ENCODE assay signal across 1 cellular context in the genomic region with DNA sequence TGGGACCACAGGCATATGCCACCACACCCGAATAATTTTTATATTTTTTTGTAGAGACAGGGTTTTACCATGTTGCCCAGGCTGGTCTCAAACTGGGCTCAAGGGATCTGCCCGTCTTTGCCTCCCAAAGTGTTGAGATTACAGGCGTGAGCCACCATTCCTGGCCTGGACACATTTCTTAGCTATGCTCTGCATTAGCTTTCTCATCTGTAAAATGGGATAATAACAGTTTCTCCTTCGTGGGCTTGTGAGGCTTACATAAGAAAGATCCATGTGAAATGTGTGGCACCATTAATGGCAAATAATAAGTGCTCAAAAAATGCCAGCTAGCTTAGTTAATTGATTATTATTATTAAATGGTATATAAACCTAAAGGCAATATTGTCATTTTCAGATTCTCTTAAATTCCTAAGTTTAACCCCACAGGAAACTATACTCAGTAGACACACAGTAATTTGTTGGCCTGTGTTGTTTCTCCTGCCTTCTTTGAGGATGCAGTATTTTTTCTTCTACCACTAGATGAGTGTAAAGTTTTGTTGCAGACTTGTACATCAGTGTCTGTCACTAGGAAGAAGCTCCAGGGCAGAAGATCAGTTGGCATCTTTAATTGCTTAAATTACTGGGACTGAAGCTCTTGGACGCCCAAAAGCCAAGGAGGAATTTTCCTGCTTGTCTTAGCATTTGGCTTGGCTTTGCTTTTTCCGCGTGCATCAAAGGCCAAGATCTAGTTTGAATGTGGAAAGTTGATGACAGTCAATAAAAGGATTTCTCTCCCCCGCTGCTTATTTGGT.
TF ChIP-seq lines count a peak whose summit lies in the region.

No MANE protein-coding gene starts in this region.

TF ChIP-seq in HCT116, 20 proteins besides CTCF, POLR2A, EP300 and RAD21:
- TF ChIP-seq ELF1 (IDR thresholded peaks at IDR 0.05; ENCODE audit: borderline replicate concordance, low read depth) (no peak), POLR2AphosphoS5 (IDR thresholded peaks at IDR 0.05; ENCODE audit: low read depth, low read length) (no peak), EGR1 (IDR thresholded peaks at IDR 0.05; ENCODE audit: low read depth) (no peak), JUND (IDR thresholded peaks at IDR 0.05) (no peak), EZH2 (IDR thresholded peaks at IDR 0.05) (no peak), SIN3A (IDR thresholded peaks at IDR 0.05; ENCODE audit: low read depth) (no peak), ZNF274 (IDR thresholded peaks at IDR 0.05; ENCODE audit: low read depth, low read length) (no peak), ATF3 (IDR thresholded peaks at IDR 0.05) (no peak), CEBPB (IDR thresholded peaks at IDR 0.05; ENCODE audit: low read depth) (no peak), YY1 (IDR thresholded peaks at IDR 0.05; ENCODE audit: extremely low read depth, insufficient replicate concordance, low read depth, low read length) (no peak), EZH2phosphoT487 (IDR thresholded peaks at IDR 0.05; ENCODE audit: borderline replicate concordance) (no peak), ZFX (IDR thresholded peaks at IDR 0.05) (no peak), TCF7L2 (IDR thresholded peaks at IDR 0.05; ENCODE audit: borderline replicate concordance, extremely low read depth, insufficient read depth, insufficient read length) (no peak), CBX3 (IDR thresholded peaks at IDR 0.05; ENCODE audit: low read depth) (no peak), SP1 (IDR thresholded peaks at IDR 0.05; ENCODE audit: low read depth) (no peak), SRF (IDR thresholded peaks at IDR 0.05; ENCODE audit: low read depth) (no peak)
- TF ChIP-seq, protein P1, sequence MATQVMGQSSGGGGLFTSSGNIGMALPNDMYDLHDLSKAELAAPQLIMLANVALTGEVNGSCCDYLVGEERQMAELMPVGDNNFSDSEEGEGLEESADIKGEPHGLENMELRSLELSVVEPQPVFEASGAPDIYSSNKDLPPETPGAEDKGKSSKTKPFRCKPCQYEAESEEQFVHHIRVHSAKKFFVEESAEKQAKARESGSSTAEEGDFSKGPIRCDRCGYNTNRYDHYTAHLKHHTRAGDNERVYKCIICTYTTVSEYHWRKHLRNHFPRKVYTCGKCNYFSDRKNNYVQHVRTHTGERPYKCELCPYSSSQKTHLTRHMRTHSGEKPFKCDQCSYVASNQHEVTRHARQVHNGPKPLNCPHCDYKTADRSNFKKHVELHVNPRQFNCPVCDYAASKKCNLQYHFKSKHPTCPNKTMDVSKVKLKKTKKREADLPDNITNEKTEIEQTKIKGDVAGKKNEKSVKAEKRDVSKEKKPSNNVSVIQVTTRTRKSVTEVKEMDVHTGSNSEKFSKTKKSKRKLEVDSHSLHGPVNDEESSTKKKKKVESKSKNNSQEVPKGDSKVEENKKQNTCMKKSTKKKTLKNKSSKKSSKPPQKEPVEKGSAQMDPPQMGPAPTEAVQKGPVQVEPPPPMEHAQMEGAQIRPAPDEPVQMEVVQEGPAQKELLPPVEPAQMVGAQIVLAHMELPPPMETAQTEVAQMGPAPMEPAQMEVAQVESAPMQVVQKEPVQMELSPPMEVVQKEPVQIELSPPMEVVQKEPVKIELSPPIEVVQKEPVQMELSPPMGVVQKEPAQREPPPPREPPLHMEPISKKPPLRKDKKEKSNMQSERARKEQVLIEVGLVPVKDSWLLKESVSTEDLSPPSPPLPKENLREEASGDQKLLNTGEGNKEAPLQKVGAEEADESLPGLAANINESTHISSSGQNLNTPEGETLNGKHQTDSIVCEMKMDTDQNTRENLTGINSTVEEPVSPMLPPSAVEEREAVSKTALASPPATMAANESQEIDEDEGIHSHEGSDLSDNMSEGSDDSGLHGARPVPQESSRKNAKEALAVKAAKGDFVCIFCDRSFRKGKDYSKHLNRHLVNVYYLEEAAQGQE (IDR thresholded peaks at IDR 0.05; ENCODE audit: low read depth): no peak
- TF ChIP-seq, protein P2, sequence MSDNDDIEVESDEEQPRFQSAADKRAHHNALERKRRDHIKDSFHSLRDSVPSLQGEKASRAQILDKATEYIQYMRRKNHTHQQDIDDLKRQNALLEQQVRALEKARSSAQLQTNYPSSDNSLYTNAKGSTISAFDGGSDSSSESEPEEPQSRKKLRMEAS (IDR thresholded peaks at IDR 0.05): no peak
